ENCODE assay signal across 8 cellular contexts in the genomic region with DNA sequence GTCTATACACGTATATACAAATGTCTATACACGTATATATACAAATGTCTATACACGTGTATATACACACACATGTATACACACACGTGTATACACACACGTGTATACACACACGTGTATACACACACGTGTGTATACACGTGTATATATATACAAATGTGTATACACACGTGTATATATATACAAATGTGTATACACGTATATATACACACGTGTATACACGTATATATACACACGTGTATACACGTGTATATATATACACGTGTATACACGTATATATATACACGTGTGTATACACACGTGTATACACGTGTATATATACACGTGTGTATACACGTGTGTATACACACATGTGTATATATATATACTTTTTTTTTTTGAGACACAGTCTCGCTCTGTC.
"Had no signal": no experiment of that assay in that cellular context is flagged by ENCODE, and none has a peak within 500 bp of the region (broad histone marks: within the 10 kb centered on the region; RNA-seq: fewer than 3 reads in every experiment).

No MANE protein-coding gene starts in this region.

- ATAC-seq: GM12878 had no signal

- FAIRE-seq: G401.6, GM12878, GM12891, GM12892, GM18507, GM19239 had no signal

- DNase-seq: GDM1, GF-D8 had no signal

- H3K4me3 ChIP-seq: GM12878 had no signal
